In genomic region chr19:42284641-42285341, GRCh38 we compare ENCODE assay signal across 8 cellular contexts. TPM values are rescaled to one million over a fixed set of nuclear protein-coding genes. Genes with fewer than 3 reads are reported as not detected.
DNase-seq lines count a peak whose midpoint lies in the region; ATAC-seq, FAIRE-seq and TF ChIP-seq lines count a peak whose summit lies in the region.

No MANE protein-coding gene starts in this region.

- peaks cover 0 to 22% of the 10 kb centered on the region in 2 experiments; a peak in 2 of 4 replicates for H3K79me2 ChIP-seq in H1 (ENCODE audit: control insufficient read depth in 1 of 2, insufficient read depth in 2 of 2, low read length in 2 of 2)
- H3K79me2 ChIP-seq in neural cell (replicated peaks; ENCODE audit: insufficient read depth, low read length), result peaks cover 32% of the 10 kb centered on the region

- no peak for ATAC-seq in HG03442 (IDR thresholded peaks at IDR 0.05; ENCODE audit: unreplicated experiment)
- ATAC-seq in GM19351 (IDR thresholded peaks at IDR 0.05; ENCODE audit: unreplicated experiment), result no peak

- peaks cover 29% of the 10 kb centered on the region for H3K4me1 ChIP-seq in SJCRH30
- peaks cover 9 to 37% (median 27%) of the 10 kb centered on the region in 4 experiments for H3K4me1 ChIP-seq in H1 (replicated peaks in 1 of 4; ENCODE audit: control insufficient read depth in 3 of 4, insufficient read depth in 4 of 4, low read length in 3 of 4)

- H3K36me3 ChIP-seq in SJCRH30 (peaks cover 18% of the 10 kb centered on the region), H1 (ENCODE audit: control insufficient read depth in 2 of 4, insufficient read depth in 4 of 4, low read length in 3 of 4) (peaks cover 13 to 28% (median 26%) of the 10 kb centered on the region in 4 experiments; a peak in 7 of 8 replicates), neural cell (ENCODE audit: insufficient read depth, low read length) (no peaks in the 10 kb centered on the region)

- H4K5ac ChIP-seq in H1 (ENCODE audit: insufficient read length, low read depth, low read length), result no peak overlapping the region

- H3K27ac ChIP-seq in SJCRH30 (no peak overlapping the region), H1 (ENCODE audit: low read depth, low read length) (no peak overlapping the region), neural cell (ENCODE audit: low read length) (peak overlapping the region; percentile 82)

- peak; percentile 55 for DNase-seq in NCI-H82 (lab: John Stamatoyannopoulos, UW)
- no peak for DNase-seq in NCI-H82 treated with DMSO at 0.1 percent for 48 hours (lab: John Stamatoyannopoulos, UW; ENCODE audit: unreplicated experiment)
- DNase-seq in SJCRH30, result peak; percentile 21 to 39
- DNase-seq in H1 (ENCODE audit: low read depth in 1 of 2, low spot score in 2 of 2), result peak in 1 of 2 experiments; percentile 57
- DNase-seq in D341Med (ENCODE audit: low spot score), result no peak

- no peak for TF ChIP-seq CTCF in H1 (IDR thresholded peaks at IDR 0.05; ENCODE audit: control extremely low read depth in 1 of 3, insufficient read depth in 1 of 3, low read depth in 1 of 3, low read length in 3 of 3)
- TF ChIP-seq CTCF in neural cell (IDR thresholded peaks at IDR 0.05; ENCODE audit: poor library complexity, severe bottlenecking), result no peak

- no peak for FAIRE-seq in H1 (lab: Jason Lieb, UNC)

- H3K9me2 ChIP-seq in neural cell (ENCODE audit: insufficient read depth, low read length), result no peaks in the 10 kb centered on the region

- CTCF ChIA-PET in H1 (lab: Charles Lee; ENCODE audit: partially characterized antibody), result interaction anchor here (0.8 to 6.6 kb wide), 4 partner anchors 9 to 267 kb away, joined by 3 to 41 read pairs (median 4); no protein-coding TSS in a partner anchor

- no peak for TF ChIP-seq EP300 in H1 (IDR thresholded peaks at IDR 0.05; ENCODE audit: borderline replicate concordance in 1 of 2, low read depth in 2 of 2, low read length in 2 of 2)
- TF ChIP-seq EP300 in neural cell (conservative IDR thresholded peaks at IDR 0.05; ENCODE audit: poor library complexity, severe bottlenecking), result no peak

- TF ChIP-seq RAD21 in H1 (IDR thresholded peaks at IDR 0.05 in 1 of 2, conservative IDR thresholded peaks at IDR 0.05 in 1 of 2; ENCODE audit: low read depth in 2 of 2, low read length in 2 of 2) (no peak), neural cell (conservative IDR thresholded peaks at IDR 0.05) (no peak)

- WGBS in H1 (ENCODE audit: extremely low coverage in 1 of 2, insufficient coverage in 1 of 2, insufficient read length in 1 of 2, insufficient replicate concordance in 2 of 2, low coverage in 1 of 2, low lambda C conversion rate in 2 of 2, missing lambda C conversion rate in 1 of 2), 2 experiments, result 7% methylated on average over 33 of the region's 33 CpGs; no CpG with 5 or more reads in 1 of the 2 experiments

- H2AFZ ChIP-seq in H1 (ENCODE audit: low read length) (no peak overlapping the region), neural cell (ENCODE audit: low read depth, low read length) (no peak overlapping the region)

- H3K23me2 ChIP-seq in H1 (ENCODE audit: low read depth, low read length), result peaks cover 30% of the 10 kb centered on the region

- H3K14ac ChIP-seq in H1 (ENCODE audit: insufficient read length), result no peak overlapping the region

- H3F3A ChIP-seq in neural cell (ENCODE audit: insufficient read depth, low read length, poor library complexity, severe bottlenecking), result no peaks in the 10 kb centered on the region

- H3K4me2 ChIP-seq in H1 (ENCODE audit: insufficient read depth in 1 of 2, low read depth in 2 of 2, low read length in 2 of 2), result peak overlapping the region; percentile 78 to 97
- peak overlapping the region; percentile 63 for H3K4me2 ChIP-seq in neural cell (ENCODE audit: low read length)

- 0 out of 2 replicates have a peak overlapping the region, but pooled peaks have one; percentile 29 for H2BK15ac ChIP-seq in H1 (ENCODE audit: low read length)

- peaks cover 26% of the 10 kb centered on the region for H3K79me1 ChIP-seq in H1 (ENCODE audit: low read depth, low read length)

- H3K18ac ChIP-seq in H1 (ENCODE audit: extremely low read depth, low read length), result peak overlapping the region; percentile 24

- 0 out of 2 replicates have a peak overlapping the region, but pooled peaks have one; percentile 21 for H2BK5ac ChIP-seq in H1 (ENCODE audit: low read depth, low read length)

- peaks cover 3 to 15% of the 10 kb centered on the region in 2 experiments for H4K20me1 ChIP-seq in H1 (replicated peaks in 1 of 2; ENCODE audit: control insufficient read depth in 1 of 2, insufficient read depth in 2 of 2, low read length in 2 of 2)
- peaks cover 10% of the 10 kb centered on the region for H4K20me1 ChIP-seq in neural cell (ENCODE audit: insufficient read depth)

- POLR2A ChIA-PET in H1 (lab: Charles Lee; ENCODE audit: partially characterized antibody), result interaction anchor here (0.9 to 4.3 kb wide), 7 partner anchors 10 to 40 kb away, joined by 3 to 20 read pairs (median 3); no protein-coding TSS in a partner anchor

- H3K9me3 ChIP-seq in SJCRH30 (replicated peaks) (no peaks in the 10 kb centered on the region), H1 (ENCODE audit: insufficient read depth in 2 of 2, low read depth in 1 of 2, low read length in 1 of 2) (no peaks in the 10 kb centered on the region), neural cell (ENCODE audit: low read length) (no peaks in the 10 kb centered on the region)

- no peak overlapping the region for H3K56ac ChIP-seq in H1 (replicated peaks; ENCODE audit: insufficient read length, low read depth, low read length)

- H2AK5ac ChIP-seq in H1 (ENCODE audit: low read depth, low read length), result no peak overlapping the region

- H3K4me3 ChIP-seq in SJCRH30 (peak overlapping the region; percentile 75), H1 (ENCODE audit: extremely low read depth in 1 of 4, insufficient read depth in 2 of 4, low read depth in 3 of 4, low read length in 4 of 4) (peak overlapping the region; percentile 53 to 88 (median 58)), neural cell (ENCODE audit: low read length) (peak overlapping the region; percentile 95)

- H3K23ac ChIP-seq in H1 (ENCODE audit: insufficient read length), result no peak overlapping the region

- peak overlapping the region in 1 of 4 experiments; percentile 60; a peak in 3 of 7 replicates for H3K9ac ChIP-seq in H1 (replicated peaks in 1 of 4; ENCODE audit: extremely low read depth in 1 of 4, low read depth in 3 of 4, low read length in 3 of 4)
- H3K9ac ChIP-seq in neural cell (ENCODE audit: low read length), result peak overlapping the region; percentile 93

- no peak for TF ChIP-seq POLR2A in H1 (IDR thresholded peaks at IDR 0.05; ENCODE audit: control extremely low read depth in 1 of 2, low read depth in 2 of 2, low read length in 2 of 2)

- H2BK120ac ChIP-seq in H1 (replicated peaks; ENCODE audit: low read depth, low read length), result no peak overlapping the region

- no peak overlapping the region for H2BK20ac ChIP-seq in H1 (ENCODE audit: low read length)

- H3K27me3 ChIP-seq in SJCRH30, result no peaks in the 10 kb centered on the region
- H3K27me3 ChIP-seq in H1 (replicated peaks in 1 of 4; ENCODE audit: control insufficient read depth in 3 of 4, extremely low read depth in 1 of 4, insufficient read depth in 3 of 4, low read length in 3 of 4), result no peaks in the 10 kb centered on the region
- no peaks in the 10 kb centered on the region for H3K27me3 ChIP-seq in neural cell (ENCODE audit: insufficient read depth, low read depth, low read length)

- H4K91ac ChIP-seq in H1 (replicated peaks; ENCODE audit: insufficient read length, low read length), result peak overlapping the region; percentile 48

- H2BK12ac ChIP-seq in H1 (ENCODE audit: low read depth, low read length), result no peak overlapping the region; the same call in 1 of the 2 replicates

- H4K8ac ChIP-seq in H1 (ENCODE audit: extremely low read depth, insufficient read depth, low read length), result no peak overlapping the region

- no peak overlapping the region for H3K4ac ChIP-seq in H1 (replicated peaks; ENCODE audit: insufficient read length, low read depth, low read length)

RNA-seq across cellular contexts. Expression of gene CIC, which starts 15.7 kb away (rescaled TPM):
- 19.1 and 21.5 TPM in 2 replicates for total RNA-seq in SJCRH30 (2014; rRNA removed; shearing (Covaris generic))
- total RNA-seq in H1 (2021; fragmentation: NEBNext Ultra II Directional; extraction: Animal tissue kit (Norgen Biotek cat#: 25700)), result 43.6 and 48.4 TPM in 2 replicates
- polyA plus RNA-seq in H1 (2011; rRNA removed) (13.2 and 23.1 TPM in 2 replicates), neural cell (10.8 and 23.1 TPM in 2 replicates)
- 12.9 TPM for polyA plus RNA-seq in H1 (2011; cell fraction: cytosol; rRNA removed)
- polyA plus RNA-seq in H1 (2011; cell fraction: nucleus; rRNA removed), result 85.4 TPM
- polyA plus RNA-seq in H1 (2012, experiment 1 of 2), result 26.5 to 45.2 TPM (median 39.7 TPM) in 4 replicates
- 24.2 TPM for polyA plus RNA-seq in H1 (2012, experiment 2 of 2)
- polyA plus RNA-seq in H1 (2013, experiment 1 of 2), result 28.3 TPM
- polyA plus RNA-seq in H1 (2013, experiment 2 of 2), result 27.0 TPM
- 3.7 and 5.1 TPM in 2 replicates for polyA minus RNA-seq in H1 (2011; rRNA and poly(A)+ RNA removed)
- 18.2 TPM for polyA minus RNA-seq in H1 (2011; cell fraction: cytosol; rRNA and poly(A)+ RNA removed)
- 17.1 TPM for polyA minus RNA-seq in H1 (2011; cell fraction: nucleus; rRNA and poly(A)+ RNA removed)
- polyA minus RNA-seq in neural cell, result 29.0 and 31.0 TPM in 2 replicates

RNA-seq across cellular contexts. Expression of gene PRR19, which starts 17.1 kb away (rescaled TPM):
- 0.73 and 1.9 TPM in 2 replicates for total RNA-seq in SJCRH30 (2014; rRNA removed; shearing (Covaris generic))
- 6.7 and 7.2 TPM in 2 replicates for total RNA-seq in H1 (2021; fragmentation: NEBNext Ultra II Directional; extraction: Animal tissue kit (Norgen Biotek cat#: 25700))
- polyA plus RNA-seq in H1 (2011; rRNA removed), result 7.5 and 8.9 TPM in 2 replicates
- 5.1 TPM for polyA plus RNA-seq in H1 (2011; cell fraction: cytosol; rRNA removed)
- polyA plus RNA-seq in H1 (2011; cell fraction: nucleus; rRNA removed), result 5.0 TPM
- polyA plus RNA-seq in H1 (2012, experiment 1 of 2), result 4.3 to 7.1 TPM (median 6.5 TPM) in 4 replicates
- polyA plus RNA-seq in H1 (2012, experiment 2 of 2), result 8.1 TPM
- 4.9 TPM for polyA plus RNA-seq in H1 (2013, experiment 1 of 2)
- 4.5 TPM for polyA plus RNA-seq in H1 (2013, experiment 2 of 2)
- 1.9 and 2.0 TPM in 2 replicates for polyA minus RNA-seq in H1 (2011; rRNA and poly(A)+ RNA removed)
- polyA minus RNA-seq in H1 (2011; cell fraction: cytosol; rRNA and poly(A)+ RNA removed), result 4.7 TPM
- 2.0 TPM for polyA minus RNA-seq in H1 (2011; cell fraction: nucleus; rRNA and poly(A)+ RNA removed)
- polyA plus RNA-seq in neural cell, result 1.4 and 2.4 TPM in 2 replicates
- polyA minus RNA-seq in neural cell, result 2.1 and 3.4 TPM in 2 replicates

RNA-seq across cellular contexts. Expression of gene PAFAH1B3, which starts 17.6 kb away (rescaled TPM):
- 62.5 and 65.6 TPM in 2 replicates for total RNA-seq in SJCRH30 (2014; rRNA removed; shearing (Covaris generic))
- total RNA-seq in H1 (2021; fragmentation: NEBNext Ultra II Directional; extraction: Animal tissue kit (Norgen Biotek cat#: 25700)), result 124 and 132 TPM in 2 replicates
- polyA plus RNA-seq in H1 (2011; rRNA removed), result 248 and 294 TPM in 2 replicates
- polyA plus RNA-seq in H1 (2011; cell fraction: cytosol; rRNA removed), result 171 TPM
- polyA plus RNA-seq in H1 (2011; cell fraction: nucleus; rRNA removed), result 201 TPM
- polyA plus RNA-seq in H1 (2012, experiment 1 of 2), result 95.5 to 156 TPM (median 148 TPM) in 4 replicates
- 202 TPM for polyA plus RNA-seq in H1 (2012, experiment 2 of 2)
- 109 TPM for polyA plus RNA-seq in H1 (2013, experiment 1 of 2)
- 108 TPM for polyA plus RNA-seq in H1 (2013, experiment 2 of 2)
- polyA minus RNA-seq in H1 (2011; rRNA and poly(A)+ RNA removed), result 61.2 and 78.8 TPM in 2 replicates
- 60.3 TPM for polyA minus RNA-seq in H1 (2011; cell fraction: cytosol; rRNA and poly(A)+ RNA removed)
- 52.6 TPM for polyA minus RNA-seq in H1 (2011; cell fraction: nucleus; rRNA and poly(A)+ RNA removed)
- 727 and 741 TPM in 2 replicates for polyA plus RNA-seq in neural cell
- 247 and 260 TPM in 2 replicates for polyA minus RNA-seq in neural cell

RNA-seq across cellular contexts. Expression of gene TMEM145, which starts 28.3 kb away (rescaled TPM):
- total RNA-seq in SJCRH30 (2014; rRNA removed; shearing (Covaris generic)), result 0.85 TPM in 1 of 2 replicates, not detected in the other
- 4.7 and 5.0 TPM in 2 replicates for total RNA-seq in H1 (2021; fragmentation: NEBNext Ultra II Directional; extraction: Animal tissue kit (Norgen Biotek cat#: 25700))
- 2.3 and 4.5 TPM in 2 replicates for polyA plus RNA-seq in H1 (2011; rRNA removed)
- polyA plus RNA-seq in H1 (2011; cell fraction: cytosol; rRNA removed), result 2.1 TPM
- 19.4 TPM for polyA plus RNA-seq in H1 (2011; cell fraction: nucleus; rRNA removed)
- polyA plus RNA-seq in H1 (2012, experiment 1 of 2), result 7.2 to 10.4 TPM (median 8.4 TPM) in 4 replicates
- polyA plus RNA-seq in H1 (2012, experiment 2 of 2), result 6.6 TPM
- polyA plus RNA-seq in H1 (2013, experiment 1 of 2), result 6.3 TPM
- polyA plus RNA-seq in H1 (2013, experiment 2 of 2), result 5.4 TPM
- polyA minus RNA-seq in H1 (2011; rRNA and poly(A)+ RNA removed), result 7.5 and 11.1 TPM in 2 replicates
- polyA minus RNA-seq in H1 (2011; cell fraction: cytosol; rRNA and poly(A)+ RNA removed), result 3.3 TPM
- 8.0 TPM for polyA minus RNA-seq in H1 (2011; cell fraction: nucleus; rRNA and poly(A)+ RNA removed)
- 30.9 and 35.3 TPM in 2 replicates for polyA plus RNA-seq in neural cell
- polyA minus RNA-seq in neural cell, result 44.6 and 45.0 TPM in 2 replicates

RNA-seq across cellular contexts. Expression of gene ERF, which starts 29.9 kb away (rescaled TPM):
- 35.1 and 37.7 TPM in 2 replicates for total RNA-seq in SJCRH30 (2014; rRNA removed; shearing (Covaris generic))
- 62.7 and 73.9 TPM in 2 replicates for total RNA-seq in H1 (2021; fragmentation: NEBNext Ultra II Directional; extraction: Animal tissue kit (Norgen Biotek cat#: 25700))
- polyA plus RNA-seq in H1 (2011; rRNA removed) (43.7 and 67.6 TPM in 2 replicates), neural cell (3.8 and 6.7 TPM in 2 replicates)
- 45.9 TPM for polyA plus RNA-seq in H1 (2011; cell fraction: cytosol; rRNA removed)
- polyA plus RNA-seq in H1 (2011; cell fraction: nucleus; rRNA removed), result 144 TPM
- polyA plus RNA-seq in H1 (2012, experiment 1 of 2), result 39.2 to 53.3 TPM (median 50.3 TPM) in 4 replicates
- 34.9 TPM for polyA plus RNA-seq in H1 (2012, experiment 2 of 2)
- 40.5 TPM for polyA plus RNA-seq in H1 (2013, experiment 1 of 2)
- 40.3 TPM for polyA plus RNA-seq in H1 (2013, experiment 2 of 2)
- 20.2 and 23.3 TPM in 2 replicates for polyA minus RNA-seq in H1 (2011; rRNA and poly(A)+ RNA removed)
- 39.0 TPM for polyA minus RNA-seq in H1 (2011; cell fraction: cytosol; rRNA and poly(A)+ RNA removed)
- 34.2 TPM for polyA minus RNA-seq in H1 (2011; cell fraction: nucleus; rRNA and poly(A)+ RNA removed)
- 5.3 and 6.6 TPM in 2 replicates for polyA minus RNA-seq in neural cell

Comparison
In these comparisons a context has a peak if more than half of its experiments do, and no peak if none do; other contexts are left out.
1. DNase-seq: peak in NCI-H82 (single experiment) and SJCRH30 (2 of 2); none in NCI-H82 treated with DMSO at 0.1 percent for 48 hours (single experiment) and D341Med (single experiment).
2. Peak in every context shown above with its lines, with median percentiles within 50 percentile points of each other: H3K4me3 ChIP-seq.